8 cellular contexts compared by ENCODE assay signal in genomic region chr13:110711778-110712070, GRCh38. TPM values are rescaled to one million over a fixed set of nuclear protein-coding genes. Genes with fewer than 3 reads are reported as not detected.
DNase-seq lines count a peak whose midpoint lies in the region; ATAC-seq and TF ChIP-seq lines count a peak whose summit lies in the region.

No MANE protein-coding gene starts in this region.

- H3K4me2 ChIP-seq in GM23338 = peak overlapping the region; percentile 89

- H3K36me3 ChIP-seq in GM23338 (ENCODE audit: insufficient read depth) = no peaks in the 10 kb centered on the region

- no peaks in the 10 kb centered on the region for H3K9me2 ChIP-seq in GM23338 (ENCODE audit: insufficient read depth)

- H3K4me1 Mint-ChIP-seq in GM23338 = peaks cover 12% of the 10 kb centered on the region
- H3K4me1 Mint-ChIP-seq in stimulated activated naive CD8-positive, alpha-beta T cell treated with anti-CD3 and anti-CD28 coated beads, Interleukin-15, amount 100 ng/mL, for 72 hours = peaks cover 18% of the 10 kb centered on the region

- H3K36me3 Mint-ChIP-seq in GM23338 (ENCODE audit: low read depth) = peaks cover 4% of the 10 kb centered on the region; the same call in 2 of the 3 replicates
- H3K36me3 Mint-ChIP-seq in activated naive CD4-positive, alpha-beta T cell treated with anti-CD3 and anti-CD28 coated beads, Interleukin-2, amount 50 U/mL, for 72 hours = peaks cover 8 to 13% of the 10 kb centered on the region in 2 donors

- DNase-seq in GM23338 (ENCODE audit: low spot score) (no peak), hypothalamus (lab: John Stamatoyannopoulos, UW) (no peak)
- DNase-seq in activated naive CD4-positive, alpha-beta T cell treated with anti-CD3 and anti-CD28 coated beads, Interleukin-2, amount 50 U/mL, for 72 hours (ENCODE audit: low spot score in 2 of 2) = no peak
- DNase-seq in stimulated activated naive CD8-positive, alpha-beta T cell treated with anti-CD3 and anti-CD28 coated beads, Interleukin-15, amount 100 ng/mL, for 72 hours = no peak

- 0 out of 2 replicates have a peak, but pooled peaks cover 2% of the 10 kb centered on the region for H3K4me1 ChIP-seq in GM23338 (ENCODE audit: insufficient read depth)

- H4K20me1 ChIP-seq in GM23338 (replicated peaks; ENCODE audit: insufficient read depth) = peaks cover 9% of the 10 kb centered on the region

- H3K4me3 ChIP-seq in GM23338 = peak overlapping the region; percentile 80
- peak overlapping the region; percentile 93 for H3K4me3 ChIP-seq in iPS-18c (ENCODE audit: insufficient read depth, low read depth, low read length)

- no peaks in the 10 kb centered on the region for H3K27me3 ChIP-seq in GM23338 (ENCODE audit: insufficient read depth)

- ATAC-seq in GM23338 (no peak), GM18502 (IDR thresholded peaks at IDR 0.05; ENCODE audit: poor library complexity, unreplicated experiment) (no peak), GM19395 (IDR thresholded peaks at IDR 0.05; ENCODE audit: unreplicated experiment) (no peak)
- ATAC-seq in activated naive CD4-positive, alpha-beta T cell treated with anti-CD3 and anti-CD28 coated beads, Interleukin-2, amount 50 U/mL, for 72 hours = no peak
- ATAC-seq in stimulated activated naive CD8-positive, alpha-beta T cell treated with anti-CD3 and anti-CD28 coated beads, Interleukin-15, amount 100 ng/mL, for 72 hours = no peak

- H3K27ac Mint-ChIP-seq in GM23338 = peak overlapping the region; percentile 98
- H3K27ac Mint-ChIP-seq in activated naive CD4-positive, alpha-beta T cell treated with anti-CD3 and anti-CD28 coated beads, Interleukin-2, amount 50 U/mL, for 72 hours = peak overlapping the region; percentile 99
- H3K27ac Mint-ChIP-seq in stimulated activated naive CD8-positive, alpha-beta T cell treated with anti-CD3 and anti-CD28 coated beads, Interleukin-15, amount 100 ng/mL, for 72 hours = peak overlapping the region; percentile 98 to 99

- peaks cover 19% of the 10 kb centered on the region for H3K27me3 Mint-ChIP-seq in GM23338 (ENCODE audit: insufficient read depth, low read depth, poor library complexity)
- H3K27me3 Mint-ChIP-seq in stimulated activated naive CD8-positive, alpha-beta T cell treated with anti-CD3 and anti-CD28 coated beads, Interleukin-15, amount 100 ng/mL, for 72 hours = no peaks in the 10 kb centered on the region

- H3K9me3 Mint-ChIP-seq in GM23338 = peaks cover 5% of the 10 kb centered on the region; the same call in 1 of the 3 replicates
- H3K9me3 Mint-ChIP-seq in activated naive CD4-positive, alpha-beta T cell treated with anti-CD3 and anti-CD28 coated beads, Interleukin-2, amount 50 U/mL, for 72 hours = no peaks in the 10 kb centered on the region
- H3K9me3 Mint-ChIP-seq in stimulated activated naive CD8-positive, alpha-beta T cell treated with anti-CD3 and anti-CD28 coated beads, Interleukin-15, amount 100 ng/mL, for 72 hours = no peaks in the 10 kb centered on the region

- H2AFZ ChIP-seq in GM23338 = peak overlapping the region; percentile 75; the same call in 1 of the 2 replicates

- peaks cover 2% of the 10 kb centered on the region for H3K9me3 ChIP-seq in iPS-18c (ENCODE audit: control insufficient read depth, insufficient read depth, low read length)

- TF ChIP-seq CTCF in 22Rv1 (IDR thresholded peaks at IDR 0.05) = no peak
- TF ChIP-seq CTCF in GM23338 (conservative IDR thresholded peaks at IDR 0.05; ENCODE audit: low read depth in 2 of 2) = no peak

- H3F3A ChIP-seq in GM23338 (replicated peaks; ENCODE audit: low read depth) = peaks cover 16% of the 10 kb centered on the region

- peak overlapping the region; percentile 94 for H3K4me3 Mint-ChIP-seq in GM23338
- peak overlapping the region; percentile 98 to 99 for H3K4me3 Mint-ChIP-seq in stimulated activated naive CD8-positive, alpha-beta T cell treated with anti-CD3 and anti-CD28 coated beads, Interleukin-15, amount 100 ng/mL, for 72 hours

- H3K79me2 ChIP-seq in GM23338 (replicated peaks; ENCODE audit: insufficient read depth) = peaks cover 22% of the 10 kb centered on the region

- H3K27ac ChIP-seq in 22Rv1 = peak overlapping the region; percentile 98
- H3K27ac ChIP-seq in GM23338 (ENCODE audit: low read depth) = peak overlapping the region; percentile 99

TF ChIP-seq in GM23338, 12 proteins besides CTCF, POLR2A, EP300 and RAD21 (continues in another document):
- TF ChIP-seq POLR2AphosphoS5 (IDR thresholded peaks at IDR 0.05; ENCODE audit: low read depth) = no peak
- TF ChIP-seq ZNF114 (CRISPR knock-in tag; IDR thresholded peaks at IDR 0.05) = no peak
- no peak for TF ChIP-seq ZNF462 (CRISPR knock-in tag; IDR thresholded peaks at IDR 0.05)
- TF ChIP-seq CREB1 (CRISPR knock-in tag; IDR thresholded peaks at IDR 0.05; ENCODE audit: low read depth) = no peak
- TF ChIP-seq EZH2phosphoT487 (IDR thresholded peaks at IDR 0.05; ENCODE audit: unreplicated experiment) = no peak
- no peak for TF ChIP-seq JUNB (IDR thresholded peaks at IDR 0.05; ENCODE audit: unreplicated experiment)
- no peak for TF ChIP-seq NANOG (IDR thresholded peaks at IDR 0.05; ENCODE audit: borderline replicate concordance)
- TF ChIP-seq ETS1 (IDR thresholded peaks at IDR 0.05) = no peak

RNA-seq across cellular contexts. Expression of gene ING1, which starts 1.8 kb away (rescaled TPM):
- total RNA-seq in GM23338 (2014; rRNA removed; shearing (Covaris generic)) = 34.4 and 35.8 TPM in 2 replicates
- polyA plus RNA-seq in GM23338 (2016; fragmentation: Nextera tagmentation; extraction: Ambion mirVana) = 26.9 and 27.4 TPM in 2 replicates
- 10 to 100 TPM; 19.6 to 26.7 TPM for total RNA-seq in activated naive CD4-positive, alpha-beta T cell treated with anti-CD3 and anti-CD28 coated beads, Interleukin-2, amount 50 U/mL, for 72 hours

RNA-seq across cellular contexts. Expression of gene CARS2, which starts 5.8 kb away (rescaled TPM):
- 39.0 and 46.8 TPM in 2 replicates for total RNA-seq in GM23338 (2014; rRNA removed; shearing (Covaris generic))
- polyA plus RNA-seq in GM23338 (2016; fragmentation: Nextera tagmentation; extraction: Ambion mirVana) = 53.5 and 58.6 TPM in 2 replicates
- total RNA-seq in activated naive CD4-positive, alpha-beta T cell treated with anti-CD3 and anti-CD28 coated beads, Interleukin-2, amount 50 U/mL, for 72 hours = 10 to 100 TPM; 36.1 to 71.8 TPM
